8 cellular contexts compared by ENCODE assay signal in the genomic region with DNA sequence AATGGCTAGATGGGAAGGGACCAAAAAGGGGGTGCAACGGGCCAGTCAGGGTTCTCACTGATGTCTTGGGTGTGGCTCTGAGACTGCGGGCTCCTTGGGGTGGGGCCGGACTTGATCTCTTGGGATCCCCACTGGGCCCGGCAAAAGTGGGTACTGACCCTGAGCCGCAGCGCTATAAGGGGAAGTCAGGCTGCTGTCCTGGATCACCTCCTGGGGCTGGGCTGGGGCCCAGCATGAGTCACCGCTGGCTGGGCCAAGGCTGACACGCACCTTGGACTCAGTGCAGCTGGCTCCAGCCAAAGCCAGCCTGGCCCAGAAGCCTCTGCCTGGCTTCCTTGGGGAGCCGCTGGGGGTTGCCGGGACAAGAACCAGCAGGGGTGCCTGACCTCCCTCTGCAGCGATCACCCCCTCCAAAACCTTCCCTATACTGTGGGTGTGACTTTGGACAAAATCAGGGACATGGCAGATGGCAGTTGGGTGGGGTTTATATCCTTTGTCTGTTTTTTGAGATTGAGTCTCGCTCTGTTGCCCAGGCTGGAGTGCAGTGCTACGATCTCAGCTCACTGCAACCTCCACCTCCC. TPM values are rescaled to one million over a fixed set of nuclear protein-coding genes. Genes with fewer than 3 reads are reported as not detected.
DNase-seq lines count a peak whose midpoint lies in the region; ATAC-seq, FAIRE-seq and TF ChIP-seq lines count a peak whose summit lies in the region.

No MANE protein-coding gene starts in this region.

- H3K4me3 ChIP-seq in NB4 (ENCODE audit: low read depth, low read length) (no peak overlapping the region), brain microvascular endothelial cell (ENCODE audit: low read depth, low read length) (no peak overlapping the region), kidney (ENCODE audit: low read length in 2 of 2) (peak overlapping the region in 1 of 2 donors; percentile 25), stomach smooth muscle (ENCODE audit: low read length in 2 of 2) (peak overlapping the region; percentile 44 to 60)

- ATAC-seq in GM19035 (IDR thresholded peaks at IDR 0.05; ENCODE audit: unreplicated experiment) (no peak), HG03175 (IDR thresholded peaks at IDR 0.05; ENCODE audit: unreplicated experiment) (no peak), GM18907 (IDR thresholded peaks at IDR 0.05; ENCODE audit: unreplicated experiment) (no peak)

- DNase-seq in COLO668 (lab: John Stamatoyannopoulos, UW; ENCODE audit: unreplicated experiment) (peak; percentile 84), NB4 (ENCODE audit: low read depth) (peak; percentile 92), brain microvascular endothelial cell (peak; percentile 76), kidney (peak; percentile 95)

- no peak for TF ChIP-seq CTCF in NB4 (IDR thresholded peaks at IDR 0.05; ENCODE audit: low read depth, low read length)
- TF ChIP-seq CTCF in brain microvascular endothelial cell (IDR thresholded peaks at IDR 0.05; ENCODE audit: low read depth, low read length, missing control alignments), result peak; percentile 17
- TF ChIP-seq CTCF in kidney (IDR thresholded peaks at IDR 0.05; ENCODE audit: borderline replicate concordance, extremely low read depth, insufficient read depth), result no peak

- FAIRE-seq in kidney (lab: Jason Lieb, UNC), result no peak

- intact Hi-C loops in kidney (cut with DNase I), result loop anchor here (10.0 kb wide), 1 partner anchor 130 kb away; no protein-coding TSS in a partner anchor

- no peak for TF ChIP-seq POLR2A in NB4 (IDR thresholded peaks at IDR 0.05; ENCODE audit: extremely low read depth, insufficient read length)

- H3K27ac ChIP-seq in brain microvascular endothelial cell, result peak overlapping the region; percentile 50
- H3K27ac ChIP-seq in kidney (ENCODE audit: low read depth in 2 of 2, low read length in 2 of 2), result peak overlapping the region; percentile 83 to 87
- H3K27ac ChIP-seq in stomach smooth muscle (ENCODE audit: low read length), result peak overlapping the region; percentile 80

- H3K36me3 ChIP-seq in brain microvascular endothelial cell (replicated peaks) (peaks cover 12% of the 10 kb centered on the region), kidney (ENCODE audit: control insufficient read depth in 1 of 2, insufficient read depth in 2 of 2, low read length in 2 of 2) (peaks cover 6 to 15% of the 10 kb centered on the region in 2 donors), stomach smooth muscle (ENCODE audit: control insufficient read depth in 2 of 2, insufficient read depth in 2 of 2, low read length in 2 of 2) (peaks cover 7 to 9% of the 10 kb centered on the region in 2 donors)

- H3K27me3 ChIP-seq in brain microvascular endothelial cell (replicated peaks) (no peaks in the 10 kb centered on the region), stomach smooth muscle (ENCODE audit: control insufficient read depth in 1 of 2, insufficient read depth in 2 of 2, low read length in 2 of 2) (no peaks in the 10 kb centered on the region)

- in situ Hi-C loops in brain microvascular endothelial cell (cut with HindIII; ENCODE audit: low pct_ligation_motif_present, low sequenced_read_pairs), result no loop called here

- peaks cover 27 to 32% of the 10 kb centered on the region in 2 donors for H3K4me1 ChIP-seq in kidney (ENCODE audit: control insufficient read depth in 1 of 2, insufficient read depth in 1 of 2, low read depth in 1 of 2, low read length in 2 of 2)
- H3K4me1 ChIP-seq in stomach smooth muscle (ENCODE audit: control insufficient read depth, insufficient read depth, low read length), result peaks cover 44% of the 10 kb centered on the region

- H3K9ac ChIP-seq in kidney (ENCODE audit: low read length in 2 of 2), result peak overlapping the region; percentile 6 to 15
- H3K9ac ChIP-seq in stomach smooth muscle (ENCODE audit: low read length in 2 of 2), result peak overlapping the region; percentile 51 to 63

- H3K9me3 ChIP-seq in kidney (ENCODE audit: control insufficient read depth in 1 of 2, low read length in 2 of 2) (no peaks in the 10 kb centered on the region), stomach smooth muscle (ENCODE audit: control insufficient read depth in 2 of 2, low read length in 2 of 2) (no peaks in the 10 kb centered on the region)

RNA-seq across cellular contexts. Expression of gene IQCN, which starts 0.6 kb away (rescaled TPM):
- total RNA-seq in kidney, result 6.3 TPM
- 0.82 TPM for polyA plus RNA-seq in kidney (ENCODE audit: insufficient read depth, low read depth, low replicate concordance)

RNA-seq across cellular contexts. Expression of gene JUND, which starts 6.6 kb away (rescaled TPM):
- total RNA-seq in kidney, result 181 TPM
- 117 TPM for polyA plus RNA-seq in kidney (ENCODE audit: insufficient read depth, low read depth, low replicate concordance)

RNA-seq across cellular contexts. Expression of gene LSM4, which starts 48.0 kb away (rescaled TPM):
- total RNA-seq in kidney, result 87.7 TPM
- polyA plus RNA-seq in kidney (ENCODE audit: insufficient read depth, low read depth, low replicate concordance), result 245 TPM

RNA-seq across cellular contexts. Expression of gene PDE4C, which starts 48.6 kb away (rescaled TPM):
- total RNA-seq in kidney, result 2.0 TPM
- not detected for polyA plus RNA-seq in kidney (ENCODE audit: insufficient read depth, low read depth, low replicate concordance)

Comparison
In these comparisons a context has a peak if more than half of its experiments do, and no peak if none do; other contexts are left out.
1. H3K4me3 ChIP-seq: peak in stomach smooth muscle (2 of 2); none in NB4 (single experiment) and brain microvascular endothelial cell (single experiment).
2. Peak in every context shown above with its lines, with median percentiles within 50 percentile points of each other: DNase-seq and H3K27ac ChIP-seq.